In the genomic region with DNA sequence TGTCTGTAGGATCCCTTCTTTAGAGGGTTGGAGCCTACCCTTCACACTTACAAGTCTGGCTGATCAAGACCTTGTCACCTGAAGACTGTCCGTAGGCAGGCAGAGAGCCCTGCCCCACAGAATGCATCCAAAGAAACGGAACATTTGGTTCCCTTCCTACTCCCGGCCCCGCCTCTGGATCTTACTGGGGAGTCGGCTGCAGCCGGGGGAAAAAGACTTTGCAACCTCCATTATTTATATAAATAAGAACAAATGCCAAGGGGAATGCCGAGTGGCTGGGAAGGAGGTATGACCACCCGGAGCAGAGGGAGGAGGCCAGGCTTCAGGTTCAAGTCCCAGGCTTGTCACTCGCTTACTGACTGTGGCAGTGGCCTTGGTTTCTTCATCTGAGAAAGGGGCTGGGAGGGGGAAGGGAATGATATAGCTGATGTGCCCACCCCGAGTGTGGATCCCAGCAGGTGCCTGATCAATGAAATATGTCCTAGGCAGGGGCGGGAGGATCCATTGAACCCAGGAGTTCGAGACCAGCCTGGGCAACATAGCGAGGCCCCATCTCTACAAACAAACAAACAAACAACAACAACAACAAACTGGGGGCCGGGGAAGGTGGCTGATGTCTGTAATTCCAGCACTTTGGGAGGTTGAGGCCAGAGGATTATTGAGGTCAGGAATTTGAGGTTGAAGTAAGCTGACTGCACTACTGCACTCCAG, we compare ENCODE assay signal across 10 cellular contexts. TPM values are rescaled to one million over a fixed set of nuclear protein-coding genes. Genes with fewer than 3 reads are reported as not detected.
DNase-seq lines count a peak whose midpoint lies in the region; ATAC-seq and TF ChIP-seq lines count a peak whose summit lies in the region.
"Had no signal": no experiment of that assay in that cellular context is flagged by ENCODE, and none has a peak within 500 bp of the region (broad histone marks: within the 10 kb centered on the region; RNA-seq: fewer than 3 reads in every experiment).

No MANE protein-coding gene starts in this region.

- H3K79me2 ChIP-seq in SK-N-SH (ENCODE audit: insufficient read depth) = peaks cover 71% of the 10 kb centered on the region; the same call in 1 of the 2 replicates

- peak overlapping the region in 3 of 6 donors; percentile 27 to 72 (median 32) for H3K27ac Mint-ChIP-seq in immature natural killer cell

- H3K9me2 ChIP-seq in SK-N-SH = no peaks in the 10 kb centered on the region

- H3K27ac ChIP-seq in SK-N-SH (ENCODE audit: low read depth in 2 of 2, low read length in 1 of 2) (peak overlapping the region; percentile 48 to 97), lung (ENCODE audit: low read depth in 1 of 2, low read length in 1 of 2) (peak overlapping the region in 1 of 2 donors; percentile 82), stomach (peak overlapping the region; percentile 31 to 90 (median 89)), substantia nigra (ENCODE audit: low read depth, low read length, poor library complexity, severe bottlenecking) (no peak overlapping the region)
- H3K27ac ChIP-seq: 22Rv1 had no signal

- H4K20me1 ChIP-seq in SK-N-SH (ENCODE audit: insufficient read depth) = no peaks in the 10 kb centered on the region

- H3K4me1 ChIP-seq in SK-N-SH (ENCODE audit: control insufficient read depth in 1 of 2, insufficient read depth in 2 of 2, low read depth in 1 of 2, low read length in 1 of 2) = peaks cover 39 to 50% of the 10 kb centered on the region in 2 experiments
- H3K4me1 ChIP-seq in adipocyte (ENCODE audit: control insufficient read depth, insufficient read depth, low read length) = peaks cover 79% of the 10 kb centered on the region
- peaks cover 20 to 47% of the 10 kb centered on the region in 2 donors for H3K4me1 ChIP-seq in lung (ENCODE audit: control insufficient read depth in 2 of 2, insufficient read depth in 2 of 2, low read length in 2 of 2)
- peaks cover 62 to 97% (median 82%) of the 10 kb centered on the region in 4 donors for H3K4me1 ChIP-seq in stomach

- ATAC-seq in SK-N-SH treated with all-trans-retinoic acid at 6 μM for 48 hours (no peak), lung (ENCODE audit: insufficient read depth, low FRiP score) (no peak)

- no peak overlapping the region for H3K4me3 Mint-ChIP-seq in immature natural killer cell

- no peaks in the 10 kb centered on the region for H3K27me3 ChIP-seq in SK-N-SH (ENCODE audit: insufficient read depth)
- H3K27me3 ChIP-seq in adipocyte (replicated peaks; ENCODE audit: control insufficient read depth, insufficient read depth, low read length) = no peaks in the 10 kb centered on the region
- H3K27me3 ChIP-seq in lung (ENCODE audit: control insufficient read depth, insufficient read depth) = no peaks in the 10 kb centered on the region
- no peaks in the 10 kb centered on the region for H3K27me3 ChIP-seq in stomach

- DNase-seq in SK-N-SH = no peak
- DNase-seq in adipocyte (ENCODE audit: low read depth) = no peak
- peak; percentile 27 for DNase-seq in lung (ENCODE audit: low spot score)
- DNase-seq in stomach = no peak
- DNase-seq in NCI-H2196 (lab: John Stamatoyannopoulos, UW; ENCODE audit: unreplicated experiment) = no peak
- no peak for DNase-seq in substantia nigra (lab: John Stamatoyannopoulos, UW)
- no peak for DNase-seq in immature natural killer cell
- DNase-seq: cerebellar nuclear complex had no signal

- H3K9me3 ChIP-seq in SK-N-SH (no peaks in the 10 kb centered on the region), adipocyte (ENCODE audit: control insufficient read depth, low read length) (no peaks in the 10 kb centered on the region), lung (ENCODE audit: control insufficient read depth in 2 of 2, insufficient read depth in 1 of 2, low read length in 1 of 2) (no peaks in the 10 kb centered on the region), stomach (no peaks in the 10 kb centered on the region)

- H3K36me3 ChIP-seq in SK-N-SH (replicated peaks in 1 of 2; ENCODE audit: control insufficient read depth in 1 of 2, insufficient read depth in 2 of 2, low read length in 1 of 2) = no peaks in the 10 kb centered on the region
- no peaks in the 10 kb centered on the region for H3K36me3 ChIP-seq in adipocyte (ENCODE audit: control insufficient read depth, insufficient read depth, low read length, severe bottlenecking)
- no peaks in the 10 kb centered on the region for H3K36me3 ChIP-seq in lung (ENCODE audit: control insufficient read depth in 2 of 2, insufficient read depth in 2 of 2, low read length in 2 of 2)
- H3K36me3 ChIP-seq in stomach = no peaks in the 10 kb centered on the region

- H3K9ac ChIP-seq in SK-N-SH (peak overlapping the region; percentile 74), adipocyte (ENCODE audit: low read length) (peak overlapping the region; percentile 54)

- peaks cover 13 to 33% of the 10 kb centered on the region in 2 donors for H3K4me1 Mint-ChIP-seq in immature natural killer cell

- TF ChIP-seq CTCF in SK-N-SH (IDR thresholded peaks at IDR 0.05) (no peak), lung (IDR thresholded peaks at IDR 0.05; ENCODE audit: control extremely low read depth, extremely low read depth) (no peak), stomach (IDR thresholded peaks at IDR 0.05) (no peak)

- H3K4me2 ChIP-seq in SK-N-SH = peak overlapping the region; percentile 59

- peaks cover 3 to 14% (median 7%) of the 10 kb centered on the region in 3 donors for H3K27me3 Mint-ChIP-seq in immature natural killer cell (ENCODE audit: low read depth in 3 of 3)

- no peaks in the 10 kb centered on the region for H3K36me3 Mint-ChIP-seq in immature natural killer cell

- no peak overlapping the region for H2AFZ ChIP-seq in SK-N-SH (ENCODE audit: low read depth)

- CTCF ChIA-PET in SK-N-SH (lab: Yijun Ruan, JAX) = interaction anchor here (1.0 to 4.6 kb wide), 3 partner anchors 13 to 74 kb away, joined by 3 to 25 read pairs (median 6); no protein-coding TSS in a partner anchor

- no peak for TF ChIP-seq RAD21 in SK-N-SH (IDR thresholded peaks at IDR 0.05; ENCODE audit: low read length)

- WGBS in SK-N-SH (ENCODE audit: low lambda C conversion rate) = 74% methylated on average over 14 of the region's 14 CpGs
- 60 to 68% methylated on average over 14 of the region's 14 CpGs for WGBS in lung, 2 donors
- WGBS in stomach, 5 donors = 52 to 64% (median 62%) methylated on average over 14 of the region's 14 CpGs

- H3K4me3 ChIP-seq in SK-N-SH (ENCODE audit: low read depth in 2 of 2, low read length in 1 of 2) (no peak overlapping the region), adipocyte (ENCODE audit: low read length) (peak overlapping the region; percentile 5), lung (no peak overlapping the region), stomach (no peak overlapping the region)

- no peaks in the 10 kb centered on the region for H3K9me3 Mint-ChIP-seq in immature natural killer cell

- H3F3A ChIP-seq in SK-N-SH (replicated peaks; ENCODE audit: insufficient read depth) = peaks cover 52% of the 10 kb centered on the region

- no peak for TF ChIP-seq POLR2A in stomach (IDR thresholded peaks at IDR 0.05)

- POLR2A ChIA-PET in SK-N-SH (lab: Yijun Ruan, JAX) = no interaction called here

- intact Hi-C loops in stomach (cut with DNase I; ENCODE audit: low total_unique reads) = no loop called here

- no peak for TF ChIP-seq EP300 in SK-N-SH (IDR thresholded peaks at IDR 0.05; ENCODE audit: borderline replicate concordance in 1 of 2, low read depth in 1 of 2, low read length in 1 of 2)
- TF ChIP-seq EP300 in stomach (IDR thresholded peaks at IDR 0.05) = peak; percentile 42

TF ChIP-seq in SK-N-SH, 30 proteins besides CTCF, POLR2A, EP300 and RAD21:
- no peak for TF ChIP-seq MEF2A (IDR thresholded peaks at IDR 0.05; ENCODE audit: borderline replicate concordance, low read depth)
- TF ChIP-seq, protein P1, sequence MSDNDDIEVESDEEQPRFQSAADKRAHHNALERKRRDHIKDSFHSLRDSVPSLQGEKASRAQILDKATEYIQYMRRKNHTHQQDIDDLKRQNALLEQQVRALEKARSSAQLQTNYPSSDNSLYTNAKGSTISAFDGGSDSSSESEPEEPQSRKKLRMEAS (IDR thresholded peaks at IDR 0.05; ENCODE audit: low read depth) = no peak

TF ChIP-seq in SK-N-SH treated with all-trans-retinoic acid at 6 μM for 48 hours, 23 proteins besides CTCF, POLR2A, EP300 and RAD21:
- TF ChIP-seq RARB (CRISPR knock-in tag; IDR thresholded peaks at IDR 0.05) (no peak), ESRRG (CRISPR knock-in tag; IDR thresholded peaks at IDR 0.05) (no peak), TCF4 (CRISPR knock-in tag; IDR thresholded peaks at IDR 0.05; ENCODE audit: borderline replicate concordance) (no peak), TOX (CRISPR knock-in tag; IDR thresholded peaks at IDR 0.05; ENCODE audit: borderline replicate concordance) (no peak), GLIS3 (CRISPR knock-in tag; IDR thresholded peaks at IDR 0.05) (no peak)
- TF ChIP-seq, protein P2, sequence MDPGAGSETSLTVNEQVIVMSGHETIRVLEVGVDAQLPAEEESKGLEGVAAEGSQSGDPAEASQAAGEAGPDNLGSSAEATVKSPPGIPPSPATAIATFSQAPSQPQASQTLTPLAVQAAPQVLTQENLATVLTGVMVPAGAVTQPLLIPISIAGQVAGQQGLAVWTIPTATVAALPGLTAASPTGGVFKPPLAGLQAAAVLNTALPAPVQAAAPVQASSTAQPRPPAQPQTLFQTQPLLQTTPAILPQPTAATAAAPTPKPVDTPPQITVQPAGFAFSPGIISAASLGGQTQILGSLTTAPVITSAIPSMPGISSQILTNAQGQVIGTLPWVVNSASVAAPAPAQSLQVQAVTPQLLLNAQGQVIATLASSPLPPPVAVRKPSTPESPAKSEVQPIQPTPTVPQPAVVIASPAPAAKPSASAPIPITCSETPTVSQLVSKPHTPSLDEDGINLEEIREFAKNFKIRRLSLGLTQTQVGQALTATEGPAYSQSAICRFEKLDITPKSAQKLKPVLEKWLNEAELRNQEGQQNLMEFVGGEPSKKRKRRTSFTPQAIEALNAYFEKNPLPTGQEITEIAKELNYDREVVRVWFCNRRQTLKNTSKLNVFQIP (CRISPR knock-in tag; IDR thresholded peaks at IDR 0.05; ENCODE audit: borderline replicate concordance, low read depth) = no peak

RNA-seq across cellular contexts. Expression of a gene that starts 48.7 kb away (rescaled TPM):
- polyA plus RNA-seq in SK-N-SH (2012; rRNA removed) (10.0 and 12.6 TPM in 2 replicates), lung (10 to 100 TPM; 13.1 to 17.3 TPM), stomach (1 to 10 TPM; 1.8 to 7.9 (median 6.4) TPM), immature natural killer cell (1 to 10 TPM in 2 of 3 donors, not detected in 1; 2.2 to 3.9 TPM)
- polyA plus RNA-seq in SK-N-SH (2012; cell fraction: cytosol; rRNA removed) = 7.6 and 7.9 TPM in 2 replicates
- 18.3 and 42.2 TPM in 2 replicates for polyA plus RNA-seq in SK-N-SH (2012; cell fraction: nucleus; rRNA removed)
- total RNA-seq in lung (10 to 100 TPM; 22.6 to 54.2 TPM), stomach (100 to 1,000 TPM in 1 of 5 donors, 10 to 100 TPM in 1, 1 to 10 TPM in 3; 1.2 to 123 (median 8.9) TPM)
